14 cellular contexts compared by ENCODE assay signal in the genomic region with DNA sequence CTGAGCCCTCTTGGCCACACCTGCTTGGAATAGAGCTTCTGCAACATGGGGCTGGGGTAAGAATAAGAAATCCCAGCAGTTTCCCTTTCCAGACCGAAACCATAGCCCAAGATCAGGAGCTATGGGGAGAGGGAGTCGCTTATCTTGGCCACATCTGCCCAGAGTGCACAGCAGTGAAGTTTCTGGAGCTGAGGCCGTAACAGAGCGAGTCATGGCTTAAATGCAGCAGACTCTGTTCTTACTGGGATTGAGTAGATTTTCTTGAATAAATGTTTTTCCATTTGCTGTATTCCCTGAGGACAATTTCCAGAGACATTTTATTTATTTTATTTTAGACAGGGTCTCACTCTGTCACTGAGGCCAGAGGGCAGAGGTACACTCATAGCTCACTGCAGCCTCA. TPM values are rescaled to one million over a fixed set of nuclear protein-coding genes. Genes with fewer than 3 reads are reported as not detected.
DNase-seq lines count a peak whose midpoint lies in the region; TF ChIP-seq lines count a peak whose summit lies in the region.
"Had no signal": no experiment of that assay in that cellular context is flagged by ENCODE, and none has a peak within 500 bp of the region (broad histone marks: within the 10 kb centered on the region; RNA-seq: fewer than 3 reads in every experiment).

No MANE protein-coding gene starts in this region.

- no peaks in the 10 kb centered on the region for H3K36me3 ChIP-seq in hepatocyte (replicated peaks; ENCODE audit: insufficient read depth, low read depth)
- no peaks in the 10 kb centered on the region for H3K36me3 ChIP-seq in subcutaneous abdominal adipose tissue (ENCODE audit: control insufficient read depth in 5 of 5, insufficient read depth in 5 of 5, low read length in 5 of 5)
- no peaks in the 10 kb centered on the region for H3K36me3 ChIP-seq in ovary

- TF ChIP-seq CTCF in hepatocyte (IDR thresholded peaks at IDR 0.05; ENCODE audit: poor library complexity) (no peak), ovary (IDR thresholded peaks at IDR 0.05) (no peak)

- H3K9ac ChIP-seq in subcutaneous abdominal adipose tissue (ENCODE audit: low read length in 5 of 5) = no peak overlapping the region

- H3K27me3 ChIP-seq in hepatocyte (no peaks in the 10 kb centered on the region), subcutaneous abdominal adipose tissue (ENCODE audit: control insufficient read depth in 5 of 5, insufficient read depth in 4 of 5, low read length in 5 of 5) (no peaks in the 10 kb centered on the region), ovary (no peaks in the 10 kb centered on the region)

- H3K4me2 ChIP-seq in hepatocyte = peak overlapping the region; percentile 62

- H3K79me2 ChIP-seq in hepatocyte = no peaks in the 10 kb centered on the region

- H4K20me1 ChIP-seq in hepatocyte (ENCODE audit: insufficient read depth, poor library complexity, severe bottlenecking) = no peaks in the 10 kb centered on the region

- H3K27ac ChIP-seq in hepatocyte = peak overlapping the region; percentile 92
- H3K27ac ChIP-seq in subcutaneous abdominal adipose tissue (ENCODE audit: low read depth, low read length) = peak overlapping the region; percentile 23
- no peak overlapping the region for H3K27ac ChIP-seq in ovary

- no peak overlapping the region for H2AFZ ChIP-seq in hepatocyte

- H3K4me1 ChIP-seq in hepatocyte (ENCODE audit: insufficient read depth) (peaks cover 25% of the 10 kb centered on the region), subcutaneous abdominal adipose tissue (ENCODE audit: control insufficient read depth in 5 of 5, insufficient read depth in 5 of 5, low read length in 5 of 5) (peaks cover 5 to 27% (median 23%) of the 10 kb centered on the region in 5 donors), ovary (ENCODE audit: insufficient read depth) (peaks cover 5% of the 10 kb centered on the region)

- no peak for TF ChIP-seq EP300 in ovary (IDR thresholded peaks at IDR 0.05)

- H3K4me3 ChIP-seq in hepatocyte (no peak overlapping the region), subcutaneous abdominal adipose tissue (ENCODE audit: low read depth in 1 of 5, low read length in 5 of 5) (no peak overlapping the region), ovary (no peak overlapping the region)

- WGBS in hepatocyte (ENCODE audit: low lambda C conversion rate, missing lambda C conversion rate) = 79% methylated on average over 4 of the region's 4 CpGs
- WGBS in ovary, 3 donors = 77 to 95% (median 92%) methylated on average over 4 of the region's 4 CpGs

- H3K9me3 ChIP-seq in hepatocyte (ENCODE audit: low read depth) (peaks cover 6% of the 10 kb centered on the region), subcutaneous abdominal adipose tissue (ENCODE audit: control insufficient read depth in 5 of 5, low read length in 5 of 5) (peaks cover 0 to 4% (median 0%) of the 10 kb centered on the region in 5 donors), ovary (no peaks in the 10 kb centered on the region)

- H3K9me2 ChIP-seq in hepatocyte (replicated peaks; ENCODE audit: insufficient read depth) = no peaks in the 10 kb centered on the region

- no peak for TF ChIP-seq POLR2A in ovary (IDR thresholded peaks at IDR 0.05)

- intact Hi-C loops in ovary (cut with DNase I) = no loop called here

- DNase-seq in HCEC 1CT (peak; percentile 12), SW480 (ENCODE audit: low spot score) (peak; percentile 15), hepatocyte (ENCODE audit: low spot score) (no peak), OCI-M2 (lab: John Stamatoyannopoulos, UW; ENCODE audit: unreplicated experiment) (no peak), cerebellar cortex (ENCODE audit: low spot score) (no peak), ovary (no peak)
- DNase-seq: activated CD4-positive, alpha-beta T cell treated with anti-CD3 and anti-CD28 coated beads for 1 hour; central memory CD4-positive, alpha-beta T cell; NCI-H146; NCI-H526 treated with DMSO at 0.1 percent for 48 hours; SIG-M5; stimulated activated CD4-positive, alpha-beta T cell treated with anti-CD3 and anti-CD28 coated beads, Interleukin-4, amount 100 ng/mL, for 1 hour; stimulated activated naive CD8-positive, alpha-beta T cell treated with anti-CD3 and anti-CD28 coated beads, Interleukin-15, Interleukin-2, amounts not matched to agents 100 U/mL and 50 U/mL, for 24 hours had no signal

RNA-seq across cellular contexts. Expression of a gene that starts 33.5 kb away (rescaled TPM):
- total RNA-seq in hepatocyte = 0.10 and 2.2 TPM in 2 replicates
- 0.46 and 0.75 TPM in 2 replicates for polyA plus RNA-seq in hepatocyte
- total RNA-seq in ovary = 10 to 100 TPM in 1 of 7 donors, 1 to 10 TPM in 2, under 1 TPM in 4; 0.13 to 13.2 (median 0.97) TPM
- polyA plus RNA-seq in ovary = under 1 TPM; 0.18 to 0.40 TPM

RNA-seq across cellular contexts. Expression of a gene that starts 33.6 kb away (rescaled TPM):
- 49.4 and 65.1 TPM in 2 replicates for total RNA-seq in hepatocyte
- polyA plus RNA-seq in hepatocyte = 73.7 and 92.1 TPM in 2 replicates
- 10 to 100 TPM; 22.1 to 49.3 (median 38.5) TPM for total RNA-seq in ovary
- polyA plus RNA-seq in ovary = 10 to 100 TPM; 38.5 to 59.7 TPM

Comparison
In these comparisons a context has a peak if more than half of its experiments do, and no peak if none do; other contexts are left out.
1. DNase-seq: peak in HCEC 1CT (single experiment) and SW480 (single experiment); none in hepatocyte (single experiment), OCI-M2 (single experiment), cerebellar cortex (single experiment) and ovary (0 of 5).
2. H3K27ac ChIP-seq: peak in hepatocyte (single experiment) and subcutaneous abdominal adipose tissue (single experiment); none in ovary (0 of 2).